In the genomic region with DNA sequence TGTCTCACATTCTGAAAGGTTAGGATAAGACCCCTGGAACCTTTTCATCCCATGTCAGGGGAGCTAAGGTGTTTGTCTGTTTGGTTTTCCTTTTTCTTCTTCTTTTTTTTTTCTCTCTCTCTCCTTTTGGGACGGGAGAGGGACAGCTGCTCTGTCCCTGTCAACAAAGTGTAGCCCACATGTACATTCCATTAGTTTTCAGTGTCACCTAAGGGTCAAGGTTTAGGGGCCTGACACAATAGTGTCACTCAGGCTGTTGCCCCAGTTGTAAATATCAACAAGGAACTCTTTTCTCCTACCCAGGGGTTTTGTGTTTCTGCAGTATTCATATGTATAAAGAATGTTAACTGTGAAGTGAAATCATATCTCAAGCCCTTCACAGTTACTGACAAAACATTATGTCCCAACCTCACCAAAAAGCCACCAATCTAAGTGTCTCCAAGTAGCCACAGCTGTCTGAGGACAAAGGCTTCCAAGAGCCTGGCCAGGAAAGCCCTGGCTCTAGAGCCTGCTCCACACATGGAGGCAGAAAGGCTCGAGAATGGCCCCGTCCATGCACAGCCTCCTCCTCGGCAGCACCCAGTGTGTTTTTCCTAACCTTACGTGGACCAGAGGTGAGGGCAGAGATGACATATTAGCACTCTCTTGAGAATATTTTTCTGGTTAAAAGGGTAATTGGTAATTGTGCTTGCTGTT, we compare ENCODE assay signal across 22 cellular contexts. TPM values are rescaled to one million over a fixed set of nuclear protein-coding genes. Genes with fewer than 3 reads are reported as not detected.
DNase-seq lines count a peak whose midpoint lies in the region; ATAC-seq, FAIRE-seq and TF ChIP-seq lines count a peak whose summit lies in the region.
"Had no signal": no experiment of that assay in that cellular context is flagged by ENCODE, and none has a peak within 500 bp of the region (broad histone marks: within the 10 kb centered on the region; RNA-seq: fewer than 3 reads in every experiment).

No MANE protein-coding gene starts in this region.

- H3K9me3 Mint-ChIP-seq in activated CD4-positive, alpha-beta T cell treated with anti-CD3 and anti-CD28 coated beads for 36 hours (ENCODE audit: low read depth): no peaks in the 10 kb centered on the region
- H3K9me3 Mint-ChIP-seq in effector memory CD8-positive, alpha-beta T cell: no peaks in the 10 kb centered on the region
- H3K9me3 Mint-ChIP-seq: mesothelial cell of epicardium had no signal

- no peaks in the 10 kb centered on the region for H3K27me3 Mint-ChIP-seq in activated CD4-positive, alpha-beta T cell treated with anti-CD3 and anti-CD28 coated beads for 36 hours
- no peaks in the 10 kb centered on the region for H3K27me3 Mint-ChIP-seq in effector memory CD8-positive, alpha-beta T cell
- H3K27me3 Mint-ChIP-seq: stimulated activated naive CD8-positive, alpha-beta T cell treated with anti-CD3 and anti-CD28 coated beads, Interleukin-15, amount 100 ng/mL, for 72 hours had no signal

- peaks cover 25% of the 10 kb centered on the region for H3K36me3 Mint-ChIP-seq in activated CD4-positive, alpha-beta T cell treated with anti-CD3 and anti-CD28 coated beads for 36 hours (ENCODE audit: low read depth)
- H3K36me3 Mint-ChIP-seq in effector memory CD8-positive, alpha-beta T cell (ENCODE audit: insufficient read depth): peaks cover 33% of the 10 kb centered on the region

- FAIRE-seq in small intestine (lab: Jason Lieb, UNC): no peak
- FAIRE-seq: GM12891 had no signal

- 83 to 86% (median 84%) methylated on average over 5 of the region's 5 CpGs for WGBS in small intestine, 3 donors

- H3K27me3 ChIP-seq in neutrophil: no peaks in the 10 kb centered on the region
- no peaks in the 10 kb centered on the region for H3K27me3 ChIP-seq in small intestine (ENCODE audit: control insufficient read depth in 2 of 2, insufficient read depth in 2 of 2, low read length in 2 of 2)
- H3K27me3 ChIP-seq: breast epithelium, neural progenitor cell, tibial artery had no signal

- peak overlapping the region; percentile 52 for H3K27ac Mint-ChIP-seq in activated CD4-positive, alpha-beta T cell treated with anti-CD3 and anti-CD28 coated beads for 36 hours
- H3K27ac Mint-ChIP-seq in effector memory CD8-positive, alpha-beta T cell: peak overlapping the region; percentile 11 to 23
- H3K27ac Mint-ChIP-seq: mesothelial cell of epicardium, neural progenitor cell had no signal

- intact Hi-C loops in activated CD4-positive, alpha-beta T cell treated with anti-CD3 and anti-CD28 coated beads for 36 hours (cut with DNase I, micrococcal nuclease): no loop called here

- POLR2A ChIA-PET in activated CD4-positive, alpha-beta T cell treated with anti-CD3 and anti-CD28 coated beads for 36 hours (lab: Charles Lee): no interaction called here

- no peak for DNase-seq in activated CD4-positive, alpha-beta T cell treated with anti-CD3 and anti-CD28 coated beads for 36 hours
- DNase-seq in activated CD4-positive, alpha-beta T cell treated with anti-CD3 and anti-CD28 coated beads for 4 hours: no peak
- DNase-seq in HuH-7.5 (ENCODE audit: low spot score): peak; percentile 15
- DNase-seq in effector memory CD8-positive, alpha-beta T cell: no peak
- DNase-seq in small intestine: no peak
- DNase-seq in stimulated activated naive CD8-positive, alpha-beta T cell treated with anti-CD3 and anti-CD28 coated beads, Interleukin-15, Interleukin-2, amounts not matched to agents 100 U/mL and 50 U/mL, for 24 hours: no peak
- DNase-seq in medulla oblongata (ENCODE audit: extremely low spot score): no peak
- DNase-seq: cortex of kidney; DND-41; head of caudate nucleus; left colon; NCI-H1694 treated with DMSO at 0.1 percent for 48 hours; NCI-H748 treated with DMSO at 0.1 percent for 48 hours; stimulated activated CD4-positive, alpha-beta T cell treated with anti-CD3 and anti-CD28 coated beads, Interleukin-4, amount 100 ng/mL, for 1 hour; stimulated activated naive CD8-positive, alpha-beta T cell treated with anti-CD3 and anti-CD28 coated beads, Interleukin-15, amount 100 ng/mL, for 72 hours; tibial artery had no signal

- H3K36me3 ChIP-seq in neutrophil (peaks cover 16% of the 10 kb centered on the region), small intestine (ENCODE audit: control insufficient read depth in 2 of 2, insufficient read depth in 2 of 2, low read length in 2 of 2) (peaks cover 0 to 3% of the 10 kb centered on the region in 2 donors)
- H3K36me3 ChIP-seq: breast epithelium, neural progenitor cell, tibial artery had no signal

- CTCF ChIA-PET in activated CD4-positive, alpha-beta T cell treated with anti-CD3 and anti-CD28 coated beads for 36 hours (lab: Charles Lee): interaction anchor here (1.0 to 1.7 kb wide), 3 partner anchors 34 to 200 kb away, joined by 3 to 7 read pairs (median 4); no protein-coding TSS in a partner anchor

- H3K27ac ChIP-seq in neutrophil: peak overlapping the region; percentile 23
- no peak overlapping the region for H3K27ac ChIP-seq in small intestine (ENCODE audit: low read depth in 1 of 2, low read length in 1 of 2)
- H3K27ac ChIP-seq: 22Rv1, breast epithelium, neural progenitor cell, tibial artery had no signal

- H3K4me1 ChIP-seq in neutrophil (ENCODE audit: control insufficient read depth in 1 of 2, insufficient read depth in 1 of 2, low read depth in 1 of 2, low read length in 1 of 2): peaks cover 22 to 46% of the 10 kb centered on the region in 2 experiments
- H3K4me1 ChIP-seq in small intestine (ENCODE audit: control insufficient read depth in 2 of 2, insufficient read depth in 1 of 2, low read depth in 1 of 2, low read length in 1 of 2): peaks cover 4 to 19% of the 10 kb centered on the region in 2 donors

- no peaks in the 10 kb centered on the region for H3K9me3 ChIP-seq in neutrophil
- H3K9me3 ChIP-seq in small intestine (ENCODE audit: control insufficient read depth, low read depth): no peaks in the 10 kb centered on the region
- H3K9me3 ChIP-seq: breast epithelium, tibial artery had no signal

- H3K4me3 Mint-ChIP-seq in activated CD4-positive, alpha-beta T cell treated with anti-CD3 and anti-CD28 coated beads for 36 hours: no peak overlapping the region
- H3K4me3 Mint-ChIP-seq in effector memory CD8-positive, alpha-beta T cell: no peak overlapping the region
- H3K4me3 Mint-ChIP-seq: mesothelial cell of epicardium; neural progenitor cell; stimulated activated naive CD8-positive, alpha-beta T cell treated with anti-CD3 and anti-CD28 coated beads, Interleukin-15, amount 100 ng/mL, for 72 hours had no signal

- no peak for ATAC-seq in activated CD4-positive, alpha-beta T cell treated with anti-CD3 and anti-CD28 coated beads for 36 hours
- no peak for ATAC-seq in effector memory CD8-positive, alpha-beta T cell (replicated peaks)
- no peak for ATAC-seq in stimulated activated naive CD8-positive, alpha-beta T cell treated with anti-CD3 and anti-CD28 coated beads, Interleukin-15, Interleukin-2, amounts not matched to agents 100 U/mL and 50 U/mL, for 24 hours
- ATAC-seq: left colon; stimulated activated naive CD8-positive, alpha-beta T cell treated with anti-CD3 and anti-CD28 coated beads, Interleukin-15, amount 100 ng/mL, for 72 hours had no signal

- no peak for TF ChIP-seq CTCF in neutrophil (IDR thresholded peaks at IDR 0.05)

- H3K4me3 ChIP-seq in neutrophil (ENCODE audit: low read depth in 1 of 2, low read length in 1 of 2) (no peak overlapping the region), small intestine (ENCODE audit: low read depth in 1 of 2, low read length in 2 of 2) (no peak overlapping the region)
- H3K4me3 ChIP-seq: breast epithelium, neural progenitor cell, tibial artery had no signal

- peaks cover 73% of the 10 kb centered on the region for H3K4me1 Mint-ChIP-seq in activated CD4-positive, alpha-beta T cell treated with anti-CD3 and anti-CD28 coated beads for 36 hours
- peaks cover 46 to 73% of the 10 kb centered on the region in 2 donors for H3K4me1 Mint-ChIP-seq in effector memory CD8-positive, alpha-beta T cell (ENCODE audit: low read depth in 2 of 2)

RNA-seq across cellular contexts. Expression of gene IRF2, which starts 9.4 kb away (rescaled TPM):
- 10 to 100 TPM; 50.1 to 68.9 TPM for total RNA-seq in activated CD4-positive, alpha-beta T cell treated with anti-CD3 and anti-CD28 coated beads for 36 hours
- 10 to 100 TPM; 23.3 to 36.5 (median 28.9) TPM for polyA plus RNA-seq in small intestine
